8 cellular contexts compared by ENCODE assay signal in the genomic region with DNA sequence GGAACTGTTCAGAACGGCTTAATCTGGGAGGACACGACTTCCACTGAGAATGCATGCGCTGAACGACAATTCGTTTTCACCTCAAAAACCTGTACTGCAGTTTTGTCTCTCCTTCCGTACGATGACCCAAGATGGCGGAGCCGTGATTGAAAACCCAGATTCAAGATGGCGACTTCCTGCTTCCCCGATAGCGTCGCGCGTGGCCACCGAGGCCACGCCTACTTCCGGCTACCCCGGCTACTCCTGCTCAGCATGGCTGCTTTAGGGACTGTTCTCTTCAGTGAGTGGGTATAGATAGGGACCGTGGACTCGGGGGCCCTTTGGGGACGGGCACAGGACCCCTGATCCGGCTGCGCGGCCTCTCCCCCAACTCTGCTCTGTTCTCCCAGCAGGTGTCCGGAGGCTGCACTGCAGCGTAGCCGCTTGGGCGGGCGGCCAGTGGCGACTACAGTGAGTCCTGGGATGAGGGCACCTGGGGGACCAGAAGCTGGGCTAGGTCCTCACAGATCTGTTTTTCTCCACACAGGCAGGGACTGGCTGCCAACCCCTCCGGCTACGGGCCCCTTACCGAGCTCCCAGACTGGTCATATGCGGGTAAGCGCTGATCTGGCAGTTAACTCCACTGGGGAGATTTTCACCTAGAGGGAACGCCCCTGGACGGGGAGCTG. TPM values are rescaled to one million over a fixed set of nuclear protein-coding genes. Genes with fewer than 3 reads are reported as not detected.
DNase-seq lines count a peak whose midpoint lies in the region; ATAC-seq and TF ChIP-seq lines count a peak whose summit lies in the region.

TSS of gene MRPL52 (plus strand) at position 227 of the 668 bp plus-strand sequence. CDS start at position 253, 26 bp downstream.

- H3K36me3 ChIP-seq in KMS-11 (ENCODE audit: insufficient read depth) (no peaks in the 10 kb centered on the region), Panc1 (ENCODE audit: control insufficient read depth, insufficient read depth, low read length) (peaks cover 10% of the 10 kb centered on the region), esophagus squamous epithelium (peaks cover 0 to 36% (median 0%) of the 10 kb centered on the region in 3 donors)
- H3K36me3 ChIP-seq in naive thymus-derived CD4-positive, alpha-beta T cell (ENCODE audit: control insufficient read depth in 2 of 3, insufficient read depth in 3 of 3, low read length in 3 of 3): peaks cover 4 to 27% (median 5%) of the 10 kb centered on the region in 3 experiments

- no peaks in the 10 kb centered on the region for H3K9me3 Mint-ChIP-seq in activated T-cell treated with anti-CD3 and anti-CD28 coated beads, Interleukin-2, amount 50 U/mL, for 72 hours
- peaks cover 0 to 4% (median 0%) of the 10 kb centered on the region in 11 donors for H3K9me3 Mint-ChIP-seq in naive thymus-derived CD4-positive, alpha-beta T cell
- H3K9me3 Mint-ChIP-seq in stimulated activated naive B cell treated with anti-CD40 and anti-IgM and Interleukin-4, amounts not matched to agents 10 μg/mL and 1 μg/mL and 100 μg/mL, for 72 hours: no peaks in the 10 kb centered on the region

- DNase-seq in DMS53 treated with DMSO at 0.1 percent for 48 hours (lab: John Stamatoyannopoulos, UW; ENCODE audit: unreplicated experiment) (peak; percentile 59), Panc1 (ENCODE audit: low read depth, low spot score) (no peak), esophagus squamous epithelium (lab: John Stamatoyannopoulos, UW) (peak; percentile 60)
- DNase-seq in activated T-cell treated with anti-CD3 and anti-CD28 coated beads, Interleukin-2, amount 50 U/mL, for 72 hours: peak; percentile 85 to 89
- peak; percentile 71 to 90 (median 88) for DNase-seq in naive thymus-derived CD4-positive, alpha-beta T cell
- DNase-seq in stimulated activated naive B cell treated with anti-CD40 and anti-IgM and Interleukin-4, amounts not matched to agents 10 μg/mL and 1 μg/mL and 100 μg/mL, for 72 hours: peak; percentile 80

- H3K27ac ChIP-seq in KMS-11 (peak within 1 kb of the TSS; percentile 85), Panc1 (ENCODE audit: low read length) (peak within 1 kb of the TSS; percentile 86), esophagus squamous epithelium (peak within 1 kb of the TSS; percentile 83 to 91 (median 87))
- peak within 1 kb of the TSS; percentile 95 for H3K27ac ChIP-seq in naive thymus-derived CD4-positive, alpha-beta T cell (ENCODE audit: low read depth, low read length)

- peak within 1 kb of the TSS; percentile 96 for H3K9ac ChIP-seq in KMS-11

- CTCF ChIA-PET in Panc1 (lab: Charles Lee): no interaction called here
- CTCF ChIA-PET in naive thymus-derived CD4-positive, alpha-beta T cell (lab: Charles Lee): interaction anchor here (0.6 to 1.4 kb wide), 6 partner anchors 9 to 717 kb away, joined by 3 to 5 read pairs (median 3); no protein-coding TSS in a partner anchor

- ATAC-seq in GM21717 (IDR thresholded peaks at IDR 0.05; ENCODE audit: unreplicated experiment) (peak; percentile 76), Panc1 (peak; percentile 97)
- ATAC-seq in activated T-cell treated with anti-CD3 and anti-CD28 coated beads, Interleukin-2, amount 50 U/mL, for 72 hours (replicated peaks in 1 of 2): peak; percentile 95 to 96
- ATAC-seq in naive thymus-derived CD4-positive, alpha-beta T cell: peak; percentile 97
- peak; percentile 95 for ATAC-seq in stimulated activated naive B cell treated with anti-CD40 and anti-IgM and Interleukin-4, amounts not matched to agents 10 μg/mL and 1 μg/mL and 100 μg/mL, for 72 hours (replicated peaks)

- TF ChIP-seq POLR2A in esophagus squamous epithelium (IDR thresholded peaks at IDR 0.05): peak in 1 of 4 donors; percentile 29

- peaks cover 12% of the 10 kb centered on the region; the same call in 1 of the 2 replicates for H3K79me2 ChIP-seq in KMS-11 (ENCODE audit: insufficient read depth, low read depth)

- intact Hi-C loops in Panc1 (cut with micrococcal nuclease; ENCODE audit: unreplicated experiment): no loop called here
- intact Hi-C loops in esophagus squamous epithelium (cut with DNase I): loop anchor here (10.0 kb wide), 1 partner anchor 235 kb away; the partner anchor contains the start of gene ABHD4
- intact Hi-C loops in naive thymus-derived CD4-positive, alpha-beta T cell (cut with micrococcal nuclease): loop anchor here (1.0 to 10.0 kb wide), 11 partner anchors 8 to 242 kb away; partner anchors contain the start of genes DAD1 (in 2 of the 2), LRP10 (in 2 of the 2), OXA1L (in 2 of the 2) and PRMT5 (in 2 of the 2)

- no TSS peak for BruUV-seq in Panc1 (replicated peaks; lab: Mats Ljungman, UMichigan)

- H3K4me1 ChIP-seq in KMS-11 (ENCODE audit: low read depth, poor library complexity, severe bottlenecking) (peaks cover 47% of the 10 kb centered on the region), Panc1 (ENCODE audit: control insufficient read depth, insufficient read depth, low read length) (peaks cover 5% of the 10 kb centered on the region; the same call in 1 of the 2 replicates), esophagus squamous epithelium (peaks cover 8 to 27% (median 11%) of the 10 kb centered on the region in 3 donors)
- peaks cover 11 to 21% of the 10 kb centered on the region in 2 donors for H3K4me1 ChIP-seq in naive thymus-derived CD4-positive, alpha-beta T cell (ENCODE audit: control insufficient read depth in 2 of 2, insufficient read depth in 2 of 2, low read length in 2 of 2)

- H3K27me3 ChIP-seq in KMS-11 (ENCODE audit: insufficient read depth, low read depth) (no peaks in the 10 kb centered on the region), Panc1 (ENCODE audit: control insufficient read depth, insufficient read depth, low read length) (no peaks in the 10 kb centered on the region), esophagus squamous epithelium (no peaks in the 10 kb centered on the region)
- no peaks in the 10 kb centered on the region for H3K27me3 ChIP-seq in naive thymus-derived CD4-positive, alpha-beta T cell (ENCODE audit: control insufficient read depth in 2 of 2, insufficient read depth in 2 of 2, low read length in 2 of 2)

- peaks cover 4 to 12% of the 10 kb centered on the region in 2 donors for H3K36me3 Mint-ChIP-seq in activated T-cell treated with anti-CD3 and anti-CD28 coated beads, Interleukin-2, amount 50 U/mL, for 72 hours (ENCODE audit: insufficient read depth in 2 of 2)
- H3K36me3 Mint-ChIP-seq in naive thymus-derived CD4-positive, alpha-beta T cell: peaks cover 0 to 25% (median 9%) of the 10 kb centered on the region in 5 donors
- peaks cover 14 to 22% of the 10 kb centered on the region in 2 donors for H3K36me3 Mint-ChIP-seq in stimulated activated naive B cell treated with anti-CD40 and anti-IgM and Interleukin-4, amounts not matched to agents 10 μg/mL and 1 μg/mL and 100 μg/mL, for 72 hours

- no peaks in the 10 kb centered on the region for H4K20me1 ChIP-seq in KMS-11 (ENCODE audit: insufficient read depth)

- H3K9me3 ChIP-seq in Panc1 (ENCODE audit: control insufficient read depth, insufficient read depth, low read depth, low read length) (no peaks in the 10 kb centered on the region), esophagus squamous epithelium (no peaks in the 10 kb centered on the region)
- no peaks in the 10 kb centered on the region for H3K9me3 ChIP-seq in naive thymus-derived CD4-positive, alpha-beta T cell (ENCODE audit: control insufficient read depth in 2 of 3, low read length in 3 of 3)

- POLR2A ChIA-PET in Panc1 (lab: Charles Lee): no interaction called here
- POLR2A ChIA-PET in naive thymus-derived CD4-positive, alpha-beta T cell (lab: Charles Lee): interaction anchor here (0.8 to 2.5 kb wide), 13 partner anchors 10 to 274 kb away, joined by 3 to 14 read pairs (median 3); partner anchors contain the start of genes DAD1, HAUS4, PRMT5 and RBM23

- in situ Hi-C loops in Panc1 (cut with HindIII; ENCODE audit: low pct_unique_long_range_greater_than_20kb, low sequenced_read_pairs): no loop called here

- TF ChIP-seq CTCF in KMS-11 (conservative IDR thresholded peaks at IDR 0.05; ENCODE audit: low read depth, low read length) (no peak), Panc1 (IDR thresholded peaks at IDR 0.05) (no peak), esophagus squamous epithelium (IDR thresholded peaks at IDR 0.05) (peak in 1 of 6 experiments; percentile 25)

- H3K4me1 Mint-ChIP-seq in activated T-cell treated with anti-CD3 and anti-CD28 coated beads, Interleukin-2, amount 50 U/mL, for 72 hours (ENCODE audit: low read depth): peaks cover 28% of the 10 kb centered on the region
- H3K4me1 Mint-ChIP-seq in naive thymus-derived CD4-positive, alpha-beta T cell: peaks cover 11 to 40% (median 32%) of the 10 kb centered on the region in 7 donors
- peaks cover 19 to 39% of the 10 kb centered on the region in 2 donors for H3K4me1 Mint-ChIP-seq in stimulated activated naive B cell treated with anti-CD40 and anti-IgM and Interleukin-4, amounts not matched to agents 10 μg/mL and 1 μg/mL and 100 μg/mL, for 72 hours

- 1% methylated on average over 12 to 16 of the region's 38 CpGs for WGBS in esophagus squamous epithelium, 2 donors

- peak within 1 kb of the TSS; percentile 71 for H2AFZ ChIP-seq in KMS-11 (ENCODE audit: low read depth)

- H3K4me3 Mint-ChIP-seq in activated T-cell treated with anti-CD3 and anti-CD28 coated beads, Interleukin-2, amount 50 U/mL, for 72 hours: peak within 1 kb of the TSS; percentile 93 to 98
- H3K4me3 Mint-ChIP-seq in naive thymus-derived CD4-positive, alpha-beta T cell: peak within 1 kb of the TSS; percentile 74 to 94 (median 91)
- peak within 1 kb of the TSS; percentile 91 to 92 for H3K4me3 Mint-ChIP-seq in stimulated activated naive B cell treated with anti-CD40 and anti-IgM and Interleukin-4, amounts not matched to agents 10 μg/mL and 1 μg/mL and 100 μg/mL, for 72 hours

- peak within 1 kb of the TSS; percentile 96 for H3K27ac Mint-ChIP-seq in activated T-cell treated with anti-CD3 and anti-CD28 coated beads, Interleukin-2, amount 50 U/mL, for 72 hours
- H3K27ac Mint-ChIP-seq in naive thymus-derived CD4-positive, alpha-beta T cell: peak within 1 kb of the TSS; percentile 91 to 99 (median 97)
- H3K27ac Mint-ChIP-seq in stimulated activated naive B cell treated with anti-CD40 and anti-IgM and Interleukin-4, amounts not matched to agents 10 μg/mL and 1 μg/mL and 100 μg/mL, for 72 hours: peak within 1 kb of the TSS; percentile 96

- H3K4me3 ChIP-seq in KMS-11 (IDR thresholded peaks at IDR 0.05; ENCODE audit: insufficient read depth, low read depth, low read length): no peak within 1 kb of the TSS
- H3K4me3 ChIP-seq in Panc1 (ENCODE audit: low read depth in 2 of 2, low read length in 2 of 2): peak within 1 kb of the TSS; percentile 70 to 75
- peak within 1 kb of the TSS; percentile 61 to 90 (median 78) for H3K4me3 ChIP-seq in esophagus squamous epithelium
- peak within 1 kb of the TSS; percentile 99 for H3K4me3 ChIP-seq in naive thymus-derived CD4-positive, alpha-beta T cell (ENCODE audit: low read length)

- H3K27me3 Mint-ChIP-seq in activated T-cell treated with anti-CD3 and anti-CD28 coated beads, Interleukin-2, amount 50 U/mL, for 72 hours (ENCODE audit: low read depth): no peaks in the 10 kb centered on the region
- H3K27me3 Mint-ChIP-seq in naive thymus-derived CD4-positive, alpha-beta T cell: peaks cover 0 to 2% (median 0%) of the 10 kb centered on the region in 5 donors
- no peaks in the 10 kb centered on the region for H3K27me3 Mint-ChIP-seq in stimulated activated naive B cell treated with anti-CD40 and anti-IgM and Interleukin-4, amounts not matched to agents 10 μg/mL and 1 μg/mL and 100 μg/mL, for 72 hours

- peak within 1 kb of the TSS; percentile 82 for H3K4me2 ChIP-seq in KMS-11

RNA-seq across cellular contexts. Expression of gene MRPL52, which starts in this region (rescaled TPM):
- 89.5 TPM for total RNA-seq in Panc1 (2021; ENCODE audit: unreplicated experiment)
- polyA plus RNA-seq in Panc1 (2012; ENCODE audit: insufficient read length): 97.1 TPM
- 10 to 100 TPM; 76.9 to 80.4 TPM for total RNA-seq in activated T-cell treated with anti-CD3 and anti-CD28 coated beads, Interleukin-2, amount 50 U/mL, for 72 hours
- total RNA-seq in esophagus squamous epithelium: 100 to 1,000 TPM in 1 of 4 donors, 10 to 100 TPM in 3; 32.8 to 142 (median 82.1) TPM
- total RNA-seq in naive thymus-derived CD4-positive, alpha-beta T cell: 100 to 1,000 TPM in 1 of 5 experiments, 10 to 100 TPM in 4; 32.9 to 118 (median 48.2) TPM
- 100 to 1,000 TPM; 169 to 189 TPM for polyA plus RNA-seq in naive thymus-derived CD4-positive, alpha-beta T cell
